ENCODE assay signal across 8 cellular contexts in the genomic region with DNA sequence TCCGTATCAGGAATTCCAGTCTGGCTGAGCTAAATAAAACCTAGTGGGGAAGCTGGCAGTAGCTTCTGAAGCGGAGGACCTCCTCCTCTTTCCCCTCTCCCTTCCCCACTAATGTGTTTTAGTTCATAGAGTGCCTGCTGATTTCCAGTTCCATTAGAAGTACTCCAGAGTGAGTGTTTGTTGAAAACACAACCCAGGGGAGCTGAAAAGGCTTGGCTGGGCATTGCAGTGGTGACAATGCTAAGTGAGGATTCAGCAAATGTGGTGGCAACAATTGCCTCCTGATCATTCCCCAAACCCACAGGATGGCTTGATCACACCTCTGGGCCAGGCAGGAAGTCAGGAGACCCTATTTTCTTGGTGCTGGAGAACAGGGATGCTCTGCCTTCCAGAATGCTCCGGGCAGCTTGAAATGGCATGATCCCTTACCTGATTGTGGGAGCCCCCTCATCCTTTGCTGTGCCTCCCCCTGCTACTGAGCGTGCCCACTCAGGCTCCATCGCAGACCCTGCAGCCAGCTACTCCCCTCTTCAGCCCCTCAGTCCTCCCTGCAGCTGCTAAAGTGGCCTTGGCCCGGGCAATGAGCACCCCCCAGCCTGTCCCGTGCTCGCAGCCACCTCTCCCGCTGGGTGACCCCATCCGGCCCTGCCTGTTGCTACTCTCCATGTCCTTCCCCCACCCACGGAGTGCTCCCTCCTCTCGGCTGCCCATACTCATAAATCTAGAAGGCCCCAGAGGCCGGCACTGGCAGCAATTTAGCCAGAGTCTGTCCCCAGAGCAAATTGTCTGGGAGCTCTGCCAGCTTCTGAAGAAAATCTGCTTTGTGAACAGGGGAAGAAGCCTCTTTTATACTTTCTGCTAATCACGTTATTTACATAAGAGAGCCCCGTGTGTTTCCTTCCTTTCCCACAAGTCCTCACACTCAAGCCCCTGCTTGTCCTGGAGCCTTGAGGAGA.
A peak's percentile ranks its signal among the peaks of the same experiment; 100 is the strongest.
DNase-seq lines count a peak whose midpoint lies in the region; ATAC-seq and TF ChIP-seq lines count a peak whose summit lies in the region.

No MANE protein-coding gene starts in this region.

- no peak overlapping the region for H3K27ac Mint-ChIP-seq in effector memory CD8-positive, alpha-beta T cell

- peaks cover 0 to under 1% of the 10 kb centered on the region in 2 donors for H3K9me3 Mint-ChIP-seq in effector memory CD8-positive, alpha-beta T cell

- H3K9ac ChIP-seq in fibroblast of lung (ENCODE audit: insufficient read depth, low read length) = no peak overlapping the region

- H3K27me3 ChIP-seq in fibroblast of lung (ENCODE audit: control insufficient read depth, insufficient read depth, low read length) = no peaks in the 10 kb centered on the region

- peaks cover 13% of the 10 kb centered on the region for H3K4me1 ChIP-seq in fibroblast of lung (ENCODE audit: control insufficient read depth, extremely low read depth, insufficient read depth, low read length)

- no peaks in the 10 kb centered on the region for H3K36me3 Mint-ChIP-seq in effector memory CD8-positive, alpha-beta T cell (ENCODE audit: insufficient read depth)

- no peak for TF ChIP-seq CTCF in fibroblast of lung (conservative IDR thresholded peaks at IDR 0.05 in 1 of 2, IDR thresholded peaks at IDR 0.05 in 1 of 2; ENCODE audit: low read depth in 1 of 2, low read length in 2 of 2)

- no peaks in the 10 kb centered on the region for H4K20me1 ChIP-seq in fibroblast of lung (ENCODE audit: control insufficient read depth, extremely low read depth, insufficient read depth, low read length)

- peaks cover 47 to 59% of the 10 kb centered on the region in 2 donors for H3K27me3 Mint-ChIP-seq in effector memory CD8-positive, alpha-beta T cell

- no peak overlapping the region for H3K4me3 Mint-ChIP-seq in effector memory CD8-positive, alpha-beta T cell

- DNase-seq in COLO829 (ENCODE audit: low spot score) (peak; percentile 92), NCI-H69 (lab: John Stamatoyannopoulos, UW) (peak; percentile 99), fibroblast of lung (ENCODE audit: low read depth in 2 of 2) (peak; percentile 69 to 78), pons (ENCODE audit: low spot score) (peak; percentile 95)
- DNase-seq in effector memory CD8-positive, alpha-beta T cell = no peak
- no peak for DNase-seq in stimulated activated CD8-positive, alpha-beta memory T cell treated with anti-CD3 and anti-CD28 coated beads, Interleukin-4, amount 100 ng/mL, for 48 hours

- H3K4me1 Mint-ChIP-seq in effector memory CD8-positive, alpha-beta T cell (ENCODE audit: low read depth in 2 of 2) = no peaks in the 10 kb centered on the region

- H3K4me2 ChIP-seq in fibroblast of lung (ENCODE audit: extremely low read depth, insufficient read depth, low read length) = no peak overlapping the region

- no peak for ATAC-seq in effector memory CD8-positive, alpha-beta T cell (replicated peaks)
- ATAC-seq in HG03378 (IDR thresholded peaks at IDR 0.05; ENCODE audit: unreplicated experiment) (no peak), GM18502 (IDR thresholded peaks at IDR 0.05; ENCODE audit: poor library complexity, unreplicated experiment) (no peak)

- H3K4me3 ChIP-seq in fibroblast of lung (replicated peaks in 1 of 4; ENCODE audit: control extremely low read depth in 1 of 4, insufficient read depth in 1 of 4, low read depth in 3 of 4, low read length in 4 of 4) = no peak overlapping the region

- H3K27ac ChIP-seq in fibroblast of lung (ENCODE audit: insufficient read depth, low read length) = no peak overlapping the region

- peak overlapping the region; percentile 48 for H2AFZ ChIP-seq in fibroblast of lung (ENCODE audit: low read length)

- no peaks in the 10 kb centered on the region for H3K79me2 ChIP-seq in fibroblast of lung (ENCODE audit: control insufficient read depth, insufficient read depth, low read length)

- H3K9me3 ChIP-seq in fibroblast of lung (ENCODE audit: control insufficient read depth, insufficient read depth, low read depth, low read length) = no peaks in the 10 kb centered on the region

- H3K36me3 ChIP-seq in fibroblast of lung (ENCODE audit: control insufficient read depth, insufficient read depth, low read length) = no peaks in the 10 kb centered on the region

Comparison
In these comparisons a context has a peak if more than half of its experiments do, and no peak if none do; other contexts are left out.
1. DNase-seq: peak in COLO829 (single experiment), NCI-H69 (single experiment), fibroblast of lung (2 of 2) and pons (single experiment); none in effector memory CD8-positive, alpha-beta T cell (0 of 3) and stimulated activated CD8-positive, alpha-beta memory T cell treated with anti-CD3 and anti-CD28 coated beads, Interleukin-4, amount 100 ng/mL, for 48 hours (single experiment).